In genomic region chr2:201671205-201671604, GRCh38 we compare ENCODE assay signal across 3 cellular contexts. TPM values are rescaled to one million over a fixed set of nuclear protein-coding genes. Genes with fewer than 3 reads are reported as not detected.
"Had no signal": no experiment of that assay in that cellular context is flagged by ENCODE, and none has a peak within 500 bp of the region (broad histone marks: within the 10 kb centered on the region; RNA-seq: fewer than 3 reads in every experiment).

No MANE protein-coding gene starts in this region.

RNA-seq across cellular contexts. Expression of gene MPP4, which starts 27.2 kb away (rescaled TPM):
- total RNA-seq: HepG2, HT-29 had no signal
- polyA plus RNA-seq: HepG2, IgD-negative memory B cell had no signal
